ENCODE assay signal across 15 cellular contexts in the genomic region with DNA sequence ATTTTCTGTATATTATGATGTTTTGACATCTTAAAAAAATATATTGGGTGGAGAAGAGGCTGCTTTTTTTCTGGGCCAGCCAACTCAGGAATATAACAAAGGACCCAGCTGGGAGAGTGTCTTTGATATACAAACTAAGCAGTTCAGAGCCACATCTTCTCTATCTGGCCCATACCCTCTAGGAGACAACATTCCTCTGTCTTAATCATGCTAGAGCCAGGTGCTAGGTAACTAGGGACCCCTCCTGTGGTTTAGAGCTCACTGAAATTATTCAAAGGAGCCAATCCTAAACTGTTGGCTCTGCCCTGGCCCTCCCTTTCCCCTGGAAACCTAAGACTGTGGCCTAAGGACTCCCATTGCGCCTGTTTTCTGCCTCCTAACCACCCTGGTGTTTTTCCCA.
A peak's percentile ranks its signal among the peaks of the same experiment; 100 is the strongest.
DNase-seq lines count a peak whose midpoint lies in the region; ATAC-seq and TF ChIP-seq lines count a peak whose summit lies in the region.
"Had no signal": no experiment of that assay in that cellular context is flagged by ENCODE, and none has a peak within 500 bp of the region (broad histone marks: within the 10 kb centered on the region; RNA-seq: fewer than 3 reads in every experiment).

No MANE protein-coding gene starts in this region.

- no peaks in the 10 kb centered on the region for H3K4me1 ChIP-seq in NT2/D1 (ENCODE audit: insufficient read depth, insufficient read length)
- H3K4me1 ChIP-seq in iPS DF 6.9 (ENCODE audit: control insufficient read depth, insufficient read depth, low read length): no peaks in the 10 kb centered on the region
- H3K4me1 ChIP-seq in effector memory CD4-positive, alpha-beta T cell (ENCODE audit: control insufficient read depth, insufficient read depth, low read length, poor library complexity, severe bottlenecking): no peaks in the 10 kb centered on the region
- H3K4me1 ChIP-seq: BE2C had no signal

- DNase-seq in H7 (peak; percentile 12), NT2/D1 (ENCODE audit: low read depth, low spot score) (peak; percentile 27), iPS DF 6.9 (ENCODE audit: low read depth, low spot score) (peak; percentile 18), Right ventricle myocardium superior (no peak), GM20000 (ENCODE audit: low spot score) (no peak), left colon (no peak)
- no peak for DNase-seq in effector memory CD4-positive, alpha-beta T cell
- DNase-seq: BE2C; CD4-positive, alpha-beta memory T cell; DMS153; DMS79 treated with DMSO at 0.1 percent for 48 hours; EL; GDM1; IMR-90 had no signal

- intact Hi-C loops in Right ventricle myocardium superior (cut with DNase I): no loop called here
- intact Hi-C loops in left colon (cut with DNase I, micrococcal nuclease): no loop called here

- no peak for TF ChIP-seq CTCF in GM20000 (IDR thresholded peaks at IDR 0.05; ENCODE audit: extremely low read depth, missing control alignments)

- WGBS in iPS DF 6.9 (ENCODE audit: insufficient coverage, insufficient read length): no CpG with 5 or more reads among the region's 1 CpG

- no peak overlapping the region for H3K9ac ChIP-seq in NT2/D1 (ENCODE audit: insufficient read length, low read depth)

- H3K4me3 ChIP-seq in H7 (ENCODE audit: insufficient read depth, low read depth, low read length): no peak overlapping the region
- no peak overlapping the region for H3K4me3 ChIP-seq in NT2/D1 (ENCODE audit: insufficient read length, low read depth)
- H3K4me3 ChIP-seq in iPS DF 6.9 (ENCODE audit: low read length): no peak overlapping the region
- no peak overlapping the region for H3K4me3 ChIP-seq in effector memory CD4-positive, alpha-beta T cell (ENCODE audit: insufficient read depth, low read depth, low read length, poor library complexity, severe bottlenecking)

- H3K27ac ChIP-seq in iPS DF 6.9 (ENCODE audit: low read length): no peak overlapping the region
- H3K27ac ChIP-seq in effector memory CD4-positive, alpha-beta T cell (ENCODE audit: insufficient read depth, low read length, poor library complexity, severe bottlenecking): no peak overlapping the region
- H3K27ac ChIP-seq: C4-2B had no signal

- no peak for ATAC-seq in Right ventricle myocardium superior (ENCODE audit: poor library complexity)
- no peak for ATAC-seq in left colon

- H3K9me3 ChIP-seq in NT2/D1 (ENCODE audit: insufficient read depth, low read length) (no peaks in the 10 kb centered on the region), iPS DF 6.9 (ENCODE audit: control insufficient read depth, insufficient read depth, low read length) (no peaks in the 10 kb centered on the region)
- no peaks in the 10 kb centered on the region for H3K9me3 ChIP-seq in effector memory CD4-positive, alpha-beta T cell (ENCODE audit: control insufficient read depth, low read length)
- H3K9me3 ChIP-seq: BE2C had no signal

- no peaks in the 10 kb centered on the region for H3K36me3 ChIP-seq in H7 (replicated peaks; ENCODE audit: control insufficient read depth, insufficient read depth, low read length)
- no peaks in the 10 kb centered on the region for H3K36me3 ChIP-seq in NT2/D1 (ENCODE audit: insufficient read depth, insufficient read length, low read length)
- no peaks in the 10 kb centered on the region for H3K36me3 ChIP-seq in iPS DF 6.9 (ENCODE audit: control insufficient read depth, insufficient read depth, low read length)
- H3K36me3 ChIP-seq in effector memory CD4-positive, alpha-beta T cell (ENCODE audit: control insufficient read depth, insufficient read depth, low read length): no peaks in the 10 kb centered on the region
- H3K36me3 ChIP-seq: BE2C had no signal

- H3K27me3 ChIP-seq in H7 (ENCODE audit: control insufficient read depth, insufficient read depth, low read length) (no peaks in the 10 kb centered on the region), NT2/D1 (ENCODE audit: insufficient read depth, insufficient read length) (no peaks in the 10 kb centered on the region), iPS DF 6.9 (ENCODE audit: control insufficient read depth, insufficient read depth, low read length) (no peaks in the 10 kb centered on the region)
- H3K27me3 ChIP-seq in effector memory CD4-positive, alpha-beta T cell (replicated peaks; ENCODE audit: control insufficient read depth, insufficient read depth, low read length, poor library complexity, severe bottlenecking): no peaks in the 10 kb centered on the region
- H3K27me3 ChIP-seq: BE2C had no signal

Comparison
In these comparisons a context has a peak if more than half of its experiments do, and no peak if none do; other contexts are left out.
1. DNase-seq: peak in H7 (single experiment), NT2/D1 (single experiment) and iPS DF 6.9 (single experiment); none in Right ventricle myocardium superior (single experiment), GM20000 (single experiment), left colon (0 of 2) and effector memory CD4-positive, alpha-beta T cell (0 of 3).